In the genomic region with DNA sequence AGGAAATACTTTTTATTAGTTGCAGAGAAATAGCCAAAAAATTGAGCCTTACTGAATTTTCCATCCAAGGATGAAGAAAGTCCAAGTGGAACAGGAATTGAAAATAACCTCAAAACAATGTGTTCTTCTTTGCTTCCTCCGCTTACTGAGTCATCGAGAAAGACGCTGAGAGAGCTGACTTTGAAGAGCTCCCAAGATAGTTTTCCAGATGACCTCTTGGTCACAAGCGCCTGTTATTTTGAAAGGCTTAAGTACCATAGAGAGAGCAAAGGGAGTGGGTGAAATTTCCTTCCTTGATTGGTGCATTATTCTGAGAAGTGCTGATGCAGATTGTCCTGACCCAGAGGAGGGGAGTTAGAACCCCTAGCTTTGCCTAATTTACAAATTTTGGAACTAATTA, we compare ENCODE assay signal across 16 cellular contexts.
A peak's percentile ranks its signal among the peaks of the same experiment; 100 is the strongest.
DNase-seq lines count a peak whose midpoint lies in the region; ATAC-seq, FAIRE-seq and TF ChIP-seq lines count a peak whose summit lies in the region.
"Had no signal": no experiment of that assay in that cellular context is flagged by ENCODE, and none has a peak within 500 bp of the region (broad histone marks: within the 10 kb centered on the region; RNA-seq: fewer than 3 reads in every experiment).

No MANE protein-coding gene starts in this region.

- H3K9ac ChIP-seq in GM23248, result no peak overlapping the region

- peak; percentile 74 for DNase-seq in GM23248
- peak; percentile 45 for DNase-seq in astrocyte of the spinal cord (ENCODE audit: low read depth, low spot score)
- peak; percentile 38 for DNase-seq in left kidney (ENCODE audit: low read depth, low spot score)
- DNase-seq in small intestine, result peak; percentile 1
- no peak for DNase-seq in activated CD4-positive, CD25-positive, alpha-beta regulatory T cell treated with anti-CD3 and anti-CD28 coated beads, Interleukin-2, amount 50 U/mL, for 72 hours
- DNase-seq in NAMALWA (ENCODE audit: low spot score), result no peak
- DNase-seq in stimulated activated CD4-positive, alpha-beta T cell treated with anti-CD3 and anti-CD28 coated beads, Interleukin-2, amount 100 ng/mL, for 48 hours, result no peak
- DNase-seq: activated CD4-positive, alpha-beta memory T cell treated with anti-CD3 and anti-CD28 coated beads, Interleukin-2, amount 10 ng/mL, durations not matched to agents 7 days and 5 days; cortex of kidney; EL; MM.1S; NCI-H2227 treated with DMSO at 0.1 percent for 48 hours; SHP77 treated with DMSO at 0.1 percent for 48 hours had no signal

- H3K4me1 ChIP-seq in GM23248 (ENCODE audit: insufficient read depth), result peaks cover 14% of the 10 kb centered on the region
- H3K4me1 ChIP-seq in small intestine (ENCODE audit: control insufficient read depth in 2 of 2, insufficient read depth in 1 of 2, low read depth in 1 of 2, low read length in 1 of 2), result no peaks in the 10 kb centered on the region
- H3K4me1 ChIP-seq: esophagus muscularis mucosa had no signal

- no peaks in the 10 kb centered on the region for H3K36me3 ChIP-seq in GM23248 (ENCODE audit: low read depth)
- no peaks in the 10 kb centered on the region for H3K36me3 ChIP-seq in small intestine (ENCODE audit: control insufficient read depth in 2 of 2, insufficient read depth in 2 of 2, low read length in 2 of 2)
- H3K36me3 ChIP-seq: esophagus muscularis mucosa had no signal

- no peaks in the 10 kb centered on the region for H3K9me3 ChIP-seq in GM23248 (ENCODE audit: low read depth)
- H3K9me3 ChIP-seq in small intestine (ENCODE audit: control insufficient read depth, low read depth), result no peaks in the 10 kb centered on the region
- H3K9me3 ChIP-seq: esophagus muscularis mucosa had no signal

- 5 to 6% methylated on average over 4 of the region's 4 CpGs for WGBS in GM23248 (ENCODE audit: low coverage in 1 of 2, low lambda C conversion rate in 2 of 2, missing lambda C conversion rate in 2 of 2), 2 experiments
- 65 to 88% (median 79%) methylated on average over 4 of the region's 4 CpGs for WGBS in small intestine, 3 donors

- H3K79me2 ChIP-seq in GM23248 (ENCODE audit: insufficient read depth), result no peaks in the 10 kb centered on the region

- TF ChIP-seq CTCF in astrocyte of the spinal cord (IDR thresholded peaks at IDR 0.05; ENCODE audit: low read depth, low read length), result no peak

- no peaks in the 10 kb centered on the region for H4K20me1 ChIP-seq in GM23248 (ENCODE audit: insufficient read depth)

- in situ Hi-C loops in GM23248 (cut with MboI) (no loop called here), astrocyte of the spinal cord (cut with HindIII; ENCODE audit: low sequenced_read_pairs) (no loop called here)

- 0 out of 2 replicates have a peak, but pooled peaks cover 10% of the 10 kb centered on the region for H3F3A ChIP-seq in GM23248 (ENCODE audit: insufficient read depth)

- peak overlapping the region; percentile 11 for H3K4me2 ChIP-seq in GM23248 (ENCODE audit: unreplicated experiment)

- H3K27me3 ChIP-seq in GM23248 (replicated peaks; ENCODE audit: insufficient read depth), result no peaks in the 10 kb centered on the region
- H3K27me3 ChIP-seq in small intestine (ENCODE audit: control insufficient read depth in 2 of 2, insufficient read depth in 2 of 2, low read length in 2 of 2), result no peaks in the 10 kb centered on the region
- H3K27me3 ChIP-seq: esophagus muscularis mucosa had no signal

- H3K9me2 ChIP-seq in GM23248 (ENCODE audit: insufficient read depth), result no peaks in the 10 kb centered on the region

- no peak for FAIRE-seq in small intestine (lab: Jason Lieb, UNC)
- FAIRE-seq: GM12878 had no signal

- no peak for ATAC-seq in GM18858 (IDR thresholded peaks at IDR 0.05; ENCODE audit: unreplicated experiment)
- ATAC-seq: GM12878 had no signal

- H3K27ac ChIP-seq in GM23248, result no peak overlapping the region
- H3K27ac ChIP-seq in small intestine (ENCODE audit: low read depth in 1 of 2, low read length in 1 of 2), result no peak overlapping the region
- H3K27ac ChIP-seq: esophagus muscularis mucosa had no signal

- H2AFZ ChIP-seq in GM23248, result no peak overlapping the region

- H3K4me3 ChIP-seq in GM23248 (no peak overlapping the region), astrocyte of the spinal cord (ENCODE audit: low read depth, low read length) (no peak overlapping the region), small intestine (ENCODE audit: low read depth in 1 of 2, low read length in 2 of 2) (no peak overlapping the region)
- H3K4me3 ChIP-seq: esophagus muscularis mucosa, GM12878 had no signal

Comparison
In these comparisons a context has a peak if more than half of its experiments do, and no peak if none do; other contexts are left out.
1. DNase-seq: peak in GM23248 (single experiment), astrocyte of the spinal cord (single experiment), left kidney (single experiment) and small intestine (single experiment); none in activated CD4-positive, CD25-positive, alpha-beta regulatory T cell treated with anti-CD3 and anti-CD28 coated beads, Interleukin-2, amount 50 U/mL, for 72 hours (single experiment), NAMALWA (single experiment) and stimulated activated CD4-positive, alpha-beta T cell treated with anti-CD3 and anti-CD28 coated beads, Interleukin-2, amount 100 ng/mL, for 48 hours (0 of 2).